ENCODE assay signal across 1 cellular context in the genomic region with DNA sequence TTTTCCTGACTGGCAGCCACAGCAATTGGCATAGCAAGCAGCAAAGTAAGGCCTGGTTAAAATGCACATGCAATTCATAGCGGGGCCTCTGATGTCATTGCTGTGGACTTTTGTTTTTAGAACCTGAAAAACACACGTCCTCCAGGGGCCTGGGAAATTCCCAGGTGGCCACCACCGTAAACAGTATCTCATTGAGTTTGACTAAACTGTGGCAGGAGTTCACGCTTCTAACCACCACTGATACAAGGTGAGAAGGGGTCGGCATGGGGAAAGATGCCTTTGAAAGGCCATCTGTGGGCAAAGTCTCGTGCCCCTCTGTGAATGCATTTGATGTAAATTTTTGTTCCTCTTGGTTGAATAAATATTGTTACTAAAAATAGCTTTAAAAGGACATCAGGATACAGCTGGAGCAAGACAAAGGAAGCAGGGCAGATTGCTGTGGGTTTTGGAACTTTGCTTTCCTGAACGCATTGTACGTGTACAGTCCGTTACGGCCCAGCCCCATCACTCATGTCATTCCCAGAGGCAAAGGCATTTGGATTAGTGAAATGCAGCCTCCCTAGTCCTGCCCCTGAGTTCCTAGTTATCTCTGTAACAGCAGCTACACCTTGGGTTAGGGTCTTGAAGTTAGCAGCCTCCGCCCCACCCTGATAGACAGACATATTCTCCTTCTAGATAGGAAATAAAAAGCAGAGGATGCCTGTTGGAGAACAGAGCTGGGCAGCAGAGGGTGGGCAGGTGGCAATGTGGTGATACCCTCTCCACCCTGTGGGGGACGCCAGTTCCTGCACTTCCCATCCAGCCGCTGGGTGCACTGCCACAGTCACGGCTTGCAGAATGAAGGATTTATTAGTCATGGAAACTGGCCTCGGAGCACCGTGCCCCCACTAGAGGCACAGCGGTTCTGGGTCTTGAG.
A peak's percentile ranks its signal among the peaks of the same experiment; 100 is the strongest.
TF ChIP-seq lines count a peak whose summit lies in the region.

No MANE protein-coding gene starts in this region.

TF ChIP-seq in K562, 482 proteins besides CTCF, POLR2A, EP300 and RAD21 (continued from another document and continues in another):
- TF ChIP-seq ZNF592 (IDR thresholded peaks at IDR 0.05) (peak; percentile 86; the same call in 1 of the 2 replicates), HNRNPL (IDR thresholded peaks at IDR 0.05; ENCODE audit: low read depth, low read length) (peak; percentile 88), ZNF586 (CRISPR knock-in tag; conservative IDR thresholded peaks at IDR 0.05) (no peak), HDAC1 (IDR thresholded peaks at IDR 0.05) (peak in 1 of 2 experiments; percentile 63; a peak in 1 of 4 replicates), FOXM1 (IDR thresholded peaks at IDR 0.05; ENCODE audit: low read depth) (peak; percentile 36; the same call in 1 of the 2 replicates), FOXM1 (CRISPR knock-in tag; IDR thresholded peaks at IDR 0.05; ENCODE audit: low read depth) (no peak), DMBX1 (CRISPR knock-in tag; IDR thresholded peaks at IDR 0.05; ENCODE audit: borderline replicate concordance) (0 out of 2 replicates have a peak, but pooled peaks have one; percentile 45), FOXA1 (IDR thresholded peaks at IDR 0.05; ENCODE audit: borderline replicate concordance) (no peak), POLR2AphosphoS5 (IDR thresholded peaks at IDR 0.05; ENCODE audit: control insufficient read depth, insufficient read depth, low read depth, low read length) (peak; percentile 84), SRSF1 (IDR thresholded peaks at IDR 0.05; ENCODE audit: low read depth, low read length) (no peak), CBFA2T3 (IDR thresholded peaks at IDR 0.05) (peak; percentile 95), YY1 (IDR thresholded peaks at IDR 0.05; ENCODE audit: borderline replicate concordance in 1 of 3, control insufficient read depth in 1 of 3, extremely low read depth in 1 of 3, insufficient read depth in 3 of 3, insufficient read length in 1 of 3, insufficient replicate concordance in 2 of 3, low read depth in 1 of 3, low read length in 2 of 3) (peak in 2 of 3 experiments; percentile 7 to 39), CC2D1A (IDR thresholded peaks at IDR 0.05) (peak; percentile 60; the same call in 1 of the 2 replicates), PRDM10 (IDR thresholded peaks at IDR 0.05; ENCODE audit: partially characterized antibody) (no peak), NFIX (CRISPR knock-in tag; IDR thresholded peaks at IDR 0.05; ENCODE audit: low read depth) (no peak), DNMT1 (IDR thresholded peaks at IDR 0.05) (no peak), TEAD1 (CRISPR knock-in tag; IDR thresholded peaks at IDR 0.05) (no peak), SIN3A (IDR thresholded peaks at IDR 0.05; ENCODE audit: borderline replicate concordance in 2 of 2, control insufficient read depth in 1 of 2, low read depth in 2 of 2, low read length in 2 of 2) (no peak), MCM5 (IDR thresholded peaks at IDR 0.05; ENCODE audit: low read depth) (no peak), RCOR1 (IDR thresholded peaks at IDR 0.05; ENCODE audit: borderline replicate concordance in 1 of 2, low read depth in 2 of 2, low read length in 2 of 2) (peak in 1 of 2 experiments; percentile 70; a peak in 2 of 4 replicates), CBFA2T2 (conservative IDR thresholded peaks at IDR 0.05) (peak; percentile 91), MNT (conservative IDR thresholded peaks at IDR 0.05) (0 out of 4 replicates have a peak, but pooled peaks of 1 of the 2 experiments have one; percentile 21), MYC (IDR thresholded peaks at IDR 0.05; ENCODE audit: low read depth, low read length) (peak; percentile 38; the same call in 1 of the 2 replicates), MYC (CRISPR knock-in tag; IDR thresholded peaks at IDR 0.05; ENCODE audit: borderline replicate concordance, low read depth) (no peak), STAT5A (IDR thresholded peaks at IDR 0.05; ENCODE audit: borderline replicate concordance, low read length) (peak; percentile 66), ETS2 (tag; IDR thresholded peaks at IDR 0.05; ENCODE audit: borderline replicate concordance, poor library complexity, severe bottlenecking) (no peak), MYNN (IDR thresholded peaks at IDR 0.05) (peak; percentile 95), MYNN (CRISPR knock-in tag; IDR thresholded peaks at IDR 0.05) (no peak), MTA3 (IDR thresholded peaks at IDR 0.05; ENCODE audit: borderline replicate concordance) (peak; percentile 65), SMAD4 (CRISPR knock-in tag; conservative IDR thresholded peaks at IDR 0.05) (peak; percentile 47; the same call in 1 of the 2 replicates), ZNF408 (CRISPR knock-in tag; IDR thresholded peaks at IDR 0.05; ENCODE audit: low read depth) (no peak), CREB1 (IDR thresholded peaks at IDR 0.05) (peak; percentile 43; the same call in 1 of the 2 replicates), CREB1 (CRISPR knock-in tag; IDR thresholded peaks at IDR 0.05) (peak; percentile 59), GATAD2B (IDR thresholded peaks at IDR 0.05; ENCODE audit: borderline replicate concordance) (peak; percentile 82), RNF2 (IDR thresholded peaks at IDR 0.05) (peak; percentile 54; the same call in 1 of the 2 replicates), ZNF274 (IDR thresholded peaks at IDR 0.05; ENCODE audit: borderline replicate concordance, low read depth, low read length) (peak; percentile 35; the same call in 1 of the 2 replicates), BRF1 (IDR thresholded peaks at IDR 0.05; ENCODE audit: borderline replicate concordance, extremely low read depth, insufficient read length) (no peak), GATAD2A (IDR thresholded peaks at IDR 0.05) (peak; percentile 63; the same call in 1 of the 2 replicates), SPI1 (IDR thresholded peaks at IDR 0.05; ENCODE audit: borderline replicate concordance, low read depth, low read length) (peak; percentile 75), CUX1 (CRISPR knock-in tag; IDR thresholded peaks at IDR 0.05) (peak; percentile 26; the same call in 1 of the 2 replicates), HMG20A (CRISPR knock-in tag; conservative IDR thresholded peaks at IDR 0.05) (no peak), SRSF3 (IDR thresholded peaks at IDR 0.05; ENCODE audit: insufficient read depth, low read length) (no peak)
- TF ChIP-seq, protein P1, sequence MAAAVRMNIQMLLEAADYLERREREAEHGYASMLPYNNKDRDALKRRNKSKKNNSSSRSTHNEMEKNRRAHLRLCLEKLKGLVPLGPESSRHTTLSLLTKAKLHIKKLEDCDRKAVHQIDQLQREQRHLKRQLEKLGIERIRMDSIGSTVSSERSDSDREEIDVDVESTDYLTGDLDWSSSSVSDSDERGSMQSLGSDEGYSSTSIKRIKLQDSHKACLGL (CRISPR knock-in tag; IDR thresholded peaks at IDR 0.05; ENCODE audit: borderline replicate concordance, poor library complexity, severe bottlenecking): peak; percentile 6
- TF ChIP-seq, protein P2, sequence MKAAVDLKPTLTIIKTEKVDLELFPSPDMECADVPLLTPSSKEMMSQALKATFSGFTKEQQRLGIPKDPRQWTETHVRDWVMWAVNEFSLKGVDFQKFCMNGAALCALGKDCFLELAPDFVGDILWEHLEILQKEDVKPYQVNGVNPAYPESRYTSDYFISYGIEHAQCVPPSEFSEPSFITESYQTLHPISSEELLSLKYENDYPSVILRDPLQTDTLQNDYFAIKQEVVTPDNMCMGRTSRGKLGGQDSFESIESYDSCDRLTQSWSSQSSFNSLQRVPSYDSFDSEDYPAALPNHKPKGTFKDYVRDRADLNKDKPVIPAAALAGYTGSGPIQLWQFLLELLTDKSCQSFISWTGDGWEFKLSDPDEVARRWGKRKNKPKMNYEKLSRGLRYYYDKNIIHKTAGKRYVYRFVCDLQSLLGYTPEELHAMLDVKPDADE (conservative IDR thresholded peaks at IDR 0.05; ENCODE audit: control insufficient read depth, low read depth, low read length): 0 out of 2 replicates have a peak, but pooled peaks have one; percentile 30
